ENCODE assay signal across 22 cellular contexts in the genomic region with DNA sequence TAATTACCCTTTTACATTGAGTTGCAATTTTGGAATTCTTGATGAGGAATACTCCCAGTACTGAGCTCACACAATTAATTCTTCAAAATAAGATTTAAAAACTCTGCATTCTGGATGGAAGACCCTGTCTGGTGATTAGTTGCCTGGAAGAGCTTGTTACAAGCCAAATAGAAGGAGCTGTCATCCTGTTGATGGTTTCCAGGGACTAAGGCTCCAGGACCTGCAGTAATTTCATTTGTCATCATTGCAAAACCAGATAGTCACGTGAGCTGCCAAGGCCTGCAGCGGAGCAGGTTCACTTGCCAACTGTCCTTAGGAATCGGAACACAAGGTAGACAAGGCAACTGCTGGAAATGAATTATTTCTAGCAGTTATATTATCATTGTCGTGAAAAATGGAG.
A peak's percentile ranks its signal among the peaks of the same experiment; 100 is the strongest.
DNase-seq lines count a peak whose midpoint lies in the region; ATAC-seq and TF ChIP-seq lines count a peak whose summit lies in the region.
"Had no signal": no experiment of that assay in that cellular context is flagged by ENCODE, and none has a peak within 500 bp of the region (broad histone marks: within the 10 kb centered on the region; RNA-seq: fewer than 3 reads in every experiment).

No MANE protein-coding gene starts in this region.

- CTCF ChIA-PET in A673 (lab: Charles Lee) = no interaction called here

- H3K4me1 Mint-ChIP-seq in nephron (peaks cover 69% of the 10 kb centered on the region), type B pancreatic cell (ENCODE audit: unreplicated experiment) (peaks cover 46% of the 10 kb centered on the region)
- H3K4me1 Mint-ChIP-seq in stimulated activated memory B cell treated with anti-CD40 and anti-IgM and Interleukin-4, amounts not matched to agents 10 μg/mL and 1 μg/mL and 100 μg/mL, for 72 hours = no peaks in the 10 kb centered on the region

- H3K27me3 Mint-ChIP-seq in nephron (ENCODE audit: low read depth) (peaks cover 4% of the 10 kb centered on the region), type B pancreatic cell (peaks cover 11% of the 10 kb centered on the region)
- H3K27me3 Mint-ChIP-seq in stimulated activated memory B cell treated with anti-CD40 and anti-IgM and Interleukin-4, amounts not matched to agents 10 μg/mL and 1 μg/mL and 100 μg/mL, for 72 hours = peaks cover 4% of the 10 kb centered on the region

- H3K4me1 ChIP-seq in heart left ventricle (peaks cover 0 to 16% (median 0%) of the 10 kb centered on the region in 12 donors), right atrium auricular region (no peaks in the 10 kb centered on the region), heart right ventricle (peaks cover 0 to 26% (median 6%) of the 10 kb centered on the region in 9 donors), A673 (ENCODE audit: insufficient read depth, low read length, poor library complexity, severe bottlenecking) (peaks cover 5% of the 10 kb centered on the region)
- H3K4me1 ChIP-seq: ascending aorta, left lung had no signal

- H3K4me3 Mint-ChIP-seq in nephron = no peak overlapping the region
- H3K4me3 Mint-ChIP-seq in type B pancreatic cell = peak overlapping the region; percentile 2
- no peak overlapping the region for H3K4me3 Mint-ChIP-seq in stimulated activated memory B cell treated with anti-CD40 and anti-IgM and Interleukin-4, amounts not matched to agents 10 μg/mL and 1 μg/mL and 100 μg/mL, for 72 hours
- H3K4me3 Mint-ChIP-seq: activated CD4-positive, alpha-beta memory T cell treated with anti-CD3 and anti-CD28 coated beads, Interleukin-2, amount 10 ng/mL, durations not matched to agents 7 days and 5 days had no signal

- 34 to 36% (median 36%) methylated on average over 4 of the region's 4 CpGs for WGBS in heart left ventricle, 4 donors
- WGBS in heart right ventricle, 2 donors = 27 to 39% methylated on average over 4 of the region's 4 CpGs

- ATAC-seq in heart left ventricle = peak; percentile 88 to 90 (median 89)
- peak in 7 of 8 donors; percentile 57 to 94 (median 90) for ATAC-seq in heart right ventricle
- ATAC-seq in stimulated activated memory B cell treated with anti-CD40 and anti-IgM and Interleukin-4, amounts not matched to agents 10 μg/mL and 1 μg/mL and 100 μg/mL, for 72 hours = no peak
- ATAC-seq: left lung had no signal

- no TSS peak for BruUV-seq in A673 (replicated peaks; lab: Mats Ljungman, UMichigan)

- H3K27me3 ChIP-seq in heart left ventricle = peaks cover 0 to 7% (median 0%) of the 10 kb centered on the region in 9 donors
- no peaks in the 10 kb centered on the region for H3K27me3 ChIP-seq in right atrium auricular region
- peaks cover 0 to 11% (median 2%) of the 10 kb centered on the region in 7 donors for H3K27me3 ChIP-seq in heart right ventricle
- no peaks in the 10 kb centered on the region for H3K27me3 ChIP-seq in A673 (replicated peaks; ENCODE audit: insufficient read depth, low read depth, low read length, poor library complexity)
- H3K27me3 ChIP-seq: ascending aorta, SJCRH30 had no signal

- no peaks in the 10 kb centered on the region for H3K36me3 ChIP-seq in heart left ventricle
- H3K36me3 ChIP-seq in right atrium auricular region = no peaks in the 10 kb centered on the region
- no peaks in the 10 kb centered on the region for H3K36me3 ChIP-seq in heart right ventricle
- H3K36me3 ChIP-seq in A673 (ENCODE audit: insufficient read depth, low read length, poor library complexity, severe bottlenecking) = no peaks in the 10 kb centered on the region
- H3K36me3 ChIP-seq: ascending aorta, left lung, SJCRH30 had no signal

- peak overlapping the region; percentile 45 to 95 (median 61) for H3K27ac Mint-ChIP-seq in nephron
- H3K27ac Mint-ChIP-seq in type B pancreatic cell = peak overlapping the region; percentile 29
- H3K27ac Mint-ChIP-seq in stimulated activated memory B cell treated with anti-CD40 and anti-IgM and Interleukin-4, amounts not matched to agents 10 μg/mL and 1 μg/mL and 100 μg/mL, for 72 hours = no peak overlapping the region
- H3K27ac Mint-ChIP-seq: activated CD4-positive, alpha-beta memory T cell treated with anti-CD3 and anti-CD28 coated beads, Interleukin-2, amount 10 ng/mL, durations not matched to agents 7 days and 5 days had no signal

- no peaks in the 10 kb centered on the region for H3K36me3 Mint-ChIP-seq in nephron (ENCODE audit: low read depth)
- H3K36me3 Mint-ChIP-seq in type B pancreatic cell = no peaks in the 10 kb centered on the region
- H3K36me3 Mint-ChIP-seq in stimulated activated memory B cell treated with anti-CD40 and anti-IgM and Interleukin-4, amounts not matched to agents 10 μg/mL and 1 μg/mL and 100 μg/mL, for 72 hours = no peaks in the 10 kb centered on the region

- peaks cover 0 to 4% (median 0%) of the 10 kb centered on the region in 12 donors for H3K9me3 ChIP-seq in heart left ventricle
- no peaks in the 10 kb centered on the region for H3K9me3 ChIP-seq in right atrium auricular region
- H3K9me3 ChIP-seq in heart right ventricle = peaks cover 0 to 3% (median 0%) of the 10 kb centered on the region in 11 donors
- no peaks in the 10 kb centered on the region for H3K9me3 ChIP-seq in A673 (ENCODE audit: low read depth, low read length, poor library complexity, severe bottlenecking)
- H3K9me3 ChIP-seq: ascending aorta, left lung, SJCRH30 had no signal

- TF ChIP-seq CTCF in heart left ventricle (IDR thresholded peaks at IDR 0.05) (no peak), right atrium auricular region (IDR thresholded peaks at IDR 0.05) (no peak), heart right ventricle (IDR thresholded peaks at IDR 0.05) (no peak), nephron (IDR thresholded peaks at IDR 0.05; ENCODE audit: unreplicated experiment in 3 of 3) (no peak), type B pancreatic cell (conservative IDR thresholded peaks at IDR 0.05) (no peak), A673 (conservative IDR thresholded peaks at IDR 0.05; ENCODE audit: low read depth, low read length) (no peak)

- H3K9me3 Mint-ChIP-seq in nephron (no peaks in the 10 kb centered on the region), type B pancreatic cell (peaks cover 3% of the 10 kb centered on the region)
- peaks cover 13% of the 10 kb centered on the region for H3K9me3 Mint-ChIP-seq in stimulated activated memory B cell treated with anti-CD40 and anti-IgM and Interleukin-4, amounts not matched to agents 10 μg/mL and 1 μg/mL and 100 μg/mL, for 72 hours
- H3K9me3 Mint-ChIP-seq: activated CD4-positive, alpha-beta memory T cell treated with anti-CD3 and anti-CD28 coated beads, Interleukin-2, amount 10 ng/mL, durations not matched to agents 7 days and 5 days had no signal

- POLR2A ChIA-PET in A673 (lab: Charles Lee; ENCODE audit: low non-redundant PET) = no interaction called here

- peak in 4 of 5 donors; percentile 24 to 60 (median 49) for DNase-seq in heart left ventricle
- no peak for DNase-seq in right atrium auricular region (ENCODE audit: low spot score)
- peak in 1 of 2 donors; percentile 58 for DNase-seq in heart right ventricle
- no peak for DNase-seq in type B pancreatic cell (ENCODE audit: extremely low spot score, unreplicated experiment)
- no peak for DNase-seq in mesenteric fat pad (ENCODE audit: low spot score)
- DNase-seq in A673 (ENCODE audit: low spot score) = no peak
- DNase-seq: activated CD4-positive, alpha-beta memory T cell treated with anti-CD3 and anti-CD28 coated beads, Interleukin-2, amount 10 ng/mL, durations not matched to agents 7 days and 5 days; activated naive CD4-positive, alpha-beta T cell treated with Interleukin-2 at 50 U/mL for 16 hours; foreskin fibroblast; GOT3; Kasumi-1; left lung; NCI-H1105 treated with DMSO at 0.1 percent for 48 hours; NCI-H69; OCI-M1; SJCRH30; stimulated activated CD4-positive, alpha-beta T cell treated with anti-CD3 and anti-CD28 coated beads, Interleukin-4, amount 100 ng/mL, for 24 hours had no signal

- H3K27ac ChIP-seq in heart left ventricle (peak overlapping the region in 4 of 12 donors; percentile 5 to 67 (median 21)), right atrium auricular region (no peak overlapping the region), heart right ventricle (peak overlapping the region in 1 of 10 donors; percentile 32), A673 (ENCODE audit: low read depth, low read length, poor library complexity, severe bottlenecking) (no peak overlapping the region)
- H3K27ac ChIP-seq: ascending aorta, C4-2B, left lung, SJCRH30 had no signal

- H3K4me3 ChIP-seq in heart left ventricle (no peak overlapping the region), right atrium auricular region (no peak overlapping the region), heart right ventricle (no peak overlapping the region), A673 (ENCODE audit: low read depth, low read length, poor library complexity, severe bottlenecking) (no peak overlapping the region)
- H3K4me3 ChIP-seq: ascending aorta, left lung, SJCRH30, skin epidermis had no signal

- TF ChIP-seq POLR2A in heart left ventricle (IDR thresholded peaks at IDR 0.05) = no peak

- intact Hi-C loops in heart left ventricle (cut with DNase I) (loop anchor here in 1 of 10 donors (5.0 kb wide), 1 partner anchor 47 kb away; no protein-coding TSS in a partner anchor), heart right ventricle (cut with DNase I) (loop anchor here in 1 of 10 donors (10.0 kb wide), 1 partner anchor 56 kb away; no protein-coding TSS in a partner anchor), A673 (cut with micrococcal nuclease; ENCODE audit: unreplicated experiment) (no loop called here)

Comparison
In these comparisons a context has a peak if more than half of its experiments do, and no peak if none do; other contexts are left out.
1. DNase-seq: peak in heart left ventricle (4 of 5); none in right atrium auricular region (single experiment), type B pancreatic cell (single experiment), mesenteric fat pad (single experiment) and A673 (single experiment).